19 cellular contexts compared by ENCODE assay signal in the genomic region with DNA sequence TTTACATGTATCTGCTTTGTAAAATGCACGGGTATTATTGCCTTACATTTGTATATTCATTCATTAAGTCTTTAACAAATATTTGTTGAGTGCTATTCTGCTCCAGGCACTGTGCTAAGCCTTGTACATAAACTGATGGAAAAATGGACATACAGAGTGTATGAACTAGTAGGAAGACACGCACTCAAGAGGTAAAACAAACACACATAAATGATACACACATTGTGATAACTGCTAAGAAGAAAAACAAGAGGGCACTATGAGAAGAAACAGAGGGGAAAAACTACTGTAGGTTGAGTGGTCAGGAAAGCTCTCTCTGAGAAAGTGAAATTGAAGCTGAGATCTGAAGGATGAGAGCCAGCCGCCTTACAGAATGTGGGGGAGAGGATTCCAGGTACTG.
"Had no signal": no experiment of that assay in that cellular context is flagged by ENCODE, and none has a peak within 500 bp of the region (broad histone marks: within the 10 kb centered on the region; RNA-seq: fewer than 3 reads in every experiment).

No MANE protein-coding gene starts in this region.

- H3K4me3 ChIP-seq: colonic mucosa, thoracic aorta, upper lobe of left lung had no signal

- H3K4me1 ChIP-seq: colonic mucosa, upper lobe of left lung had no signal

- H3K4me1 Mint-ChIP-seq: activated CD4-positive, alpha-beta T cell treated with anti-CD3 and anti-CD28 coated beads, Interleukin-2, amount 10 ng/mL, durations not matched to agents 7 days and 5 days; activated naive CD4-positive, alpha-beta T cell treated with anti-CD3 and anti-CD28 coated beads, Interleukin-2, amount 10 ng/mL, durations not matched to agents 7 days and 5 days; activated naive CD8-positive, alpha-beta T cell treated with anti-CD3 and anti-CD28 coated beads, Interleukin-2, amount 50 U/mL, for 24 hours; natural killer cell; stimulated activated naive B cell treated with anti-CD40 and anti-IgM and Interleukin-4, amounts not matched to agents 10 μg/mL and 1 μg/mL and 100 μg/mL, for 72 hours had no signal

- ATAC-seq: activated CD4-positive, CD25-positive, alpha-beta regulatory T cell treated with anti-CD3 and anti-CD28 coated beads, Interleukin-2, amount 50 U/mL, for 24 hours; activated naive CD8-positive, alpha-beta T cell treated with anti-CD3 and anti-CD28 coated beads, Interleukin-2, amount 50 U/mL, for 24 hours; activated T-cell treated with anti-CD3 and anti-CD28 coated beads, Interleukin-2, amount 50 U/mL, for 4 hours; natural killer cell; stimulated activated naive B cell treated with anti-CD40 and anti-IgM and Interleukin-4, amounts not matched to agents 10 μg/mL and 1 μg/mL and 100 μg/mL, for 72 hours had no signal

- H3K36me3 Mint-ChIP-seq: activated naive CD4-positive, alpha-beta T cell treated with anti-CD3 and anti-CD28 coated beads, Interleukin-2, amount 10 ng/mL, durations not matched to agents 7 days and 5 days; brain; natural killer cell; stimulated activated naive B cell treated with anti-CD40 and anti-IgM and Interleukin-4, amounts not matched to agents 10 μg/mL and 1 μg/mL and 100 μg/mL, for 72 hours had no signal

- H3K9me3 Mint-ChIP-seq: activated CD4-positive, alpha-beta T cell treated with anti-CD3 and anti-CD28 coated beads, Interleukin-2, amount 10 ng/mL, durations not matched to agents 7 days and 5 days; activated naive CD4-positive, alpha-beta T cell treated with anti-CD3 and anti-CD28 coated beads, Interleukin-2, amount 10 ng/mL, durations not matched to agents 7 days and 5 days; activated naive CD8-positive, alpha-beta T cell treated with anti-CD3 and anti-CD28 coated beads, Interleukin-2, amount 50 U/mL, for 24 hours; activated T-cell treated with anti-CD3 and anti-CD28 coated beads, Interleukin-2, amount 50 U/mL, for 4 hours; brain had no signal

- DNase-seq: activated CD4-positive, alpha-beta T cell treated with anti-CD3 and anti-CD28 coated beads, Interleukin-2, amount 10 ng/mL, durations not matched to agents 7 days and 5 days; activated CD8-positive, alpha-beta memory T cell treated with anti-CD3 and anti-CD28 coated beads, Interleukin-2, amount 50 U/mL, for 4 hours; activated naive CD4-positive, alpha-beta T cell treated with anti-CD3 and anti-CD28 coated beads, Interleukin-2, amount 10 ng/mL, durations not matched to agents 7 days and 5 days; activated naive CD8-positive, alpha-beta T cell treated with anti-CD3 and anti-CD28 coated beads, Interleukin-2, amount 50 U/mL, for 24 hours; activated T-cell treated with anti-CD3 and anti-CD28 coated beads, Interleukin-2, amount 50 U/mL, for 4 hours; anterior cingulate cortex; caudate nucleus; colonic mucosa; erythroblast; foreskin melanocyte; natural killer cell; nucleus accumbens; stimulated activated naive B cell treated with anti-CD40 and anti-IgM and Interleukin-4, amounts not matched to agents 10 μg/mL and 1 μg/mL and 100 μg/mL, for 72 hours; T1000; upper lobe of left lung had no signal

- H3K4me3 Mint-ChIP-seq: activated CD4-positive, alpha-beta T cell treated with anti-CD3 and anti-CD28 coated beads, Interleukin-2, amount 10 ng/mL, durations not matched to agents 7 days and 5 days; activated naive CD4-positive, alpha-beta T cell treated with anti-CD3 and anti-CD28 coated beads, Interleukin-2, amount 10 ng/mL, durations not matched to agents 7 days and 5 days; activated naive CD8-positive, alpha-beta T cell treated with anti-CD3 and anti-CD28 coated beads, Interleukin-2, amount 50 U/mL, for 24 hours; activated T-cell treated with anti-CD3 and anti-CD28 coated beads, Interleukin-2, amount 50 U/mL, for 4 hours; brain; natural killer cell; stimulated activated naive B cell treated with anti-CD40 and anti-IgM and Interleukin-4, amounts not matched to agents 10 μg/mL and 1 μg/mL and 100 μg/mL, for 72 hours had no signal

- H3K27me3 ChIP-seq: colonic mucosa, upper lobe of left lung had no signal

- H3K36me3 ChIP-seq: colonic mucosa, thoracic aorta, upper lobe of left lung had no signal

- FAIRE-seq: endometrium had no signal

- H3K27me3 Mint-ChIP-seq: activated CD4-positive, alpha-beta T cell treated with anti-CD3 and anti-CD28 coated beads, Interleukin-2, amount 10 ng/mL, durations not matched to agents 7 days and 5 days; activated naive CD4-positive, alpha-beta T cell treated with anti-CD3 and anti-CD28 coated beads, Interleukin-2, amount 10 ng/mL, durations not matched to agents 7 days and 5 days; brain had no signal

- H3K27ac ChIP-seq: colonic mucosa, thoracic aorta, upper lobe of left lung had no signal

- H3K9me3 ChIP-seq: colonic mucosa, thoracic aorta, upper lobe of left lung had no signal

- H3K27ac Mint-ChIP-seq: activated CD4-positive, alpha-beta T cell treated with anti-CD3 and anti-CD28 coated beads, Interleukin-2, amount 10 ng/mL, durations not matched to agents 7 days and 5 days; activated naive CD4-positive, alpha-beta T cell treated with anti-CD3 and anti-CD28 coated beads, Interleukin-2, amount 10 ng/mL, durations not matched to agents 7 days and 5 days; activated naive CD8-positive, alpha-beta T cell treated with anti-CD3 and anti-CD28 coated beads, Interleukin-2, amount 50 U/mL, for 24 hours; brain; natural killer cell; stimulated activated naive B cell treated with anti-CD40 and anti-IgM and Interleukin-4, amounts not matched to agents 10 μg/mL and 1 μg/mL and 100 μg/mL, for 72 hours had no signal
